ENCODE assay signal across 8 cellular contexts in the genomic region with DNA sequence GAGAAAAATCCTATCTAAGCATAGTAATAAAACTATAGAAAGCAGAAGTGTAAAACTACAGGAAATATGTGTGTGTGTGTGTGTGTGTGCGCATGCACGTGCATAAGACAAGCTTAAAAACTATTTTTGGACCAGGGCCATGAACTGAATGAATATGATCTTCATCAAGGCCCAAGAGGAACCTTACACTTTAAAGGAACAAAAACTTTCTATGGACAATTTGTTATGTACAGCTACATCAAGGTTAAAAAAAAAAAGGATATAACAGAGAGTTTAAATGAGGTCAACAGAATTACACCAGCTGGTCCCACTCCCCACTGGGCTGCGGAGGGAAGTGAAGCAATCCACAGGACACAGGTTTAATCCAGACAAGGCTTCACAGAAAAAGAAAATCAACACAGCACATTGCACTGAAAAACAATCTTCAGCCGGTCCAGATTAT.
DNase-seq lines count a peak whose midpoint lies in the region; TF ChIP-seq lines count a peak whose summit lies in the region.

No MANE protein-coding gene starts in this region.

- H3K27ac Mint-ChIP-seq in osteocyte (ENCODE audit: unreplicated experiment), result peak overlapping the region; percentile 94
- H3K27ac Mint-ChIP-seq in activated T-helper 2 cell treated with anti-CD3 and anti-CD28 coated beads, Interferon-gamma antibody, Interleukin-2, Interleukin-4, amounts not matched to agents 10 μg/mL and 5 μg/mL and 100 μg/mL, durations not matched to agents 14 hours and 24 hours and 36 hours, result no peak overlapping the region

- H3K4me3 ChIP-seq in GM12864 (ENCODE audit: low read depth, low read length), result no peak overlapping the region

- DNase-seq in GM12864 (ENCODE audit: low read depth) (peak; percentile 41), NCI-H2107 treated with DMSO at 0.1 percent for 48 hours (lab: John Stamatoyannopoulos, UW; ENCODE audit: unreplicated experiment) (peak; percentile 89), cerebellum (ENCODE audit: low spot score) (peak; percentile 64), osteocyte (ENCODE audit: extremely low spot score, unreplicated experiment) (no peak), hypothalamus (lab: John Stamatoyannopoulos, UW) (no peak), SHP77 treated with DMSO at 0.1 percent for 48 hours (lab: John Stamatoyannopoulos, UW) (no peak)
- DNase-seq in activated T-helper 2 cell treated with anti-CD3 and anti-CD28 coated beads, Interferon-gamma antibody, Interleukin-2, Interleukin-4, amounts not matched to agents 10 μg/mL and 5 μg/mL and 100 μg/mL, durations not matched to agents 14 hours and 24 hours and 36 hours (ENCODE audit: low spot score), result no peak
- no peak for DNase-seq in stimulated activated CD4-positive, alpha-beta T cell treated with anti-CD3 and anti-CD28 coated beads, Interleukin-1b, Interleukin-23, amount 100 ng/mL, for 48 hours

- H3K27me3 Mint-ChIP-seq in osteocyte (ENCODE audit: unreplicated experiment), result no peaks in the 10 kb centered on the region
- H3K27me3 Mint-ChIP-seq in activated T-helper 2 cell treated with anti-CD3 and anti-CD28 coated beads, Interferon-gamma antibody, Interleukin-2, Interleukin-4, amounts not matched to agents 10 μg/mL and 5 μg/mL and 100 μg/mL, durations not matched to agents 14 hours and 24 hours and 36 hours (ENCODE audit: low read depth), result peaks cover 8% of the 10 kb centered on the region

- peaks cover 37% of the 10 kb centered on the region for H3K4me1 Mint-ChIP-seq in osteocyte (ENCODE audit: unreplicated experiment)
- H3K4me1 Mint-ChIP-seq in activated T-helper 2 cell treated with anti-CD3 and anti-CD28 coated beads, Interferon-gamma antibody, Interleukin-2, Interleukin-4, amounts not matched to agents 10 μg/mL and 5 μg/mL and 100 μg/mL, durations not matched to agents 14 hours and 24 hours and 36 hours (ENCODE audit: low read depth), result no peaks in the 10 kb centered on the region

- no peaks in the 10 kb centered on the region for H3K9me3 Mint-ChIP-seq in osteocyte (ENCODE audit: unreplicated experiment)
- no peaks in the 10 kb centered on the region for H3K9me3 Mint-ChIP-seq in activated T-helper 2 cell treated with anti-CD3 and anti-CD28 coated beads, Interferon-gamma antibody, Interleukin-2, Interleukin-4, amounts not matched to agents 10 μg/mL and 5 μg/mL and 100 μg/mL, durations not matched to agents 14 hours and 24 hours and 36 hours

- intact Hi-C loops in activated T-helper 2 cell treated with anti-CD3 and anti-CD28 coated beads, Interferon-gamma antibody, Interleukin-2, Interleukin-4, amounts not matched to agents 10 μg/mL and 5 μg/mL and 100 μg/mL, durations not matched to agents 14 hours and 24 hours and 36 hours (cut with micrococcal nuclease), result no loop called here

- H3K4me3 Mint-ChIP-seq in osteocyte (ENCODE audit: unreplicated experiment), result peak overlapping the region; percentile 47
- H3K4me3 Mint-ChIP-seq in activated T-helper 2 cell treated with anti-CD3 and anti-CD28 coated beads, Interferon-gamma antibody, Interleukin-2, Interleukin-4, amounts not matched to agents 10 μg/mL and 5 μg/mL and 100 μg/mL, durations not matched to agents 14 hours and 24 hours and 36 hours (ENCODE audit: low read depth), result no peak overlapping the region

- H3K36me3 Mint-ChIP-seq in osteocyte (ENCODE audit: unreplicated experiment), result peaks cover 2% of the 10 kb centered on the region
- no peaks in the 10 kb centered on the region for H3K36me3 Mint-ChIP-seq in activated T-helper 2 cell treated with anti-CD3 and anti-CD28 coated beads, Interferon-gamma antibody, Interleukin-2, Interleukin-4, amounts not matched to agents 10 μg/mL and 5 μg/mL and 100 μg/mL, durations not matched to agents 14 hours and 24 hours and 36 hours (ENCODE audit: low read depth)

- no peak for TF ChIP-seq CTCF in GM12864 (IDR thresholded peaks at IDR 0.05; ENCODE audit: low read depth, low read length, missing control alignments)
- TF ChIP-seq CTCF in osteocyte (IDR thresholded peaks at IDR 0.05), result no peak

Comparison
In these comparisons a context has a peak if more than half of its experiments do, and no peak if none do; other contexts are left out.
1. DNase-seq: peak in GM12864 (single experiment), NCI-H2107 treated with DMSO at 0.1 percent for 48 hours (single experiment) and cerebellum (single experiment); none in osteocyte (single experiment), activated T-helper 2 cell treated with anti-CD3 and anti-CD28 coated beads, Interferon-gamma antibody, Interleukin-2, Interleukin-4, amounts not matched to agents 10 μg/mL and 5 μg/mL and 100 μg/mL, durations not matched to agents 14 hours and 24 hours and 36 hours (single experiment), hypothalamus (0 of 51), stimulated activated CD4-positive, alpha-beta T cell treated with anti-CD3 and anti-CD28 coated beads, Interleukin-1b, Interleukin-23, amount 100 ng/mL, for 48 hours (single experiment) and SHP77 treated with DMSO at 0.1 percent for 48 hours (single experiment).